In the genomic region with DNA sequence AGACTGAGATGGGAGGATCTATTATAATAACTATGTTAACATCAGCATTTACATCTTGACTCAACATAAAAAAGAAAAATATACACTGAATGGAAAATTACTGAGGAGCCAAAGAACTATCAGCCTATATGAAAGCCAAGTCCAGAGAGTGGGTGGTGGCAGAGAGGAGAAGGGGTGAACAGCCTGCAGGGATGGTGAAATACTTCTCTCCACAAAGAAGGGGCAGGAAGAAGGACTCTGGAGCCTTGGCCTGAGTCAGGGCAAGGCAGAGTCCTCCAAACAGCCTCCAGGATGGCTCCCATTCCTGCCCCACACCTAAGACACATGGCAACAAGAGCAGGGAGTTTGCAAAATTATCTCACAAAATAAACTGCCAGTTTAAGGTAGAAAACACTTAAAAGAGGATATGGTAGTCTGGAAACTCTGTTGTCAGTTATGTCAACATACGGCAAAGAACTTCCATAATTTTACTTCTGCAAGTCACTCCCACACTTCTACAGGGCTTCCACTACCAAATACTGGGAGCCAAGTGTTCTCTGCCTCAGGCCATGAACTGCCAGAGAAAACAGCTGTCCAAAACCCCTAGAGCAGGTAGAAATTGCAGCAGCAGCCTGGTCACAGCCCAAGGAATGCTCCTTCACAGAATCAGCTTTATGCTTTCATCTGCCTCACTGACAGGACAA, we compare ENCODE assay signal across 24 cellular contexts. TPM values are rescaled to one million over a fixed set of nuclear protein-coding genes. Genes with fewer than 3 reads are reported as not detected.
A peak's percentile ranks its signal among the peaks of the same experiment; 100 is the strongest.
DNase-seq lines count a peak whose midpoint lies in the region; ATAC-seq and TF ChIP-seq lines count a peak whose summit lies in the region.
"Had no signal": no experiment of that assay in that cellular context is flagged by ENCODE, and none has a peak within 500 bp of the region (broad histone marks: within the 10 kb centered on the region; RNA-seq: fewer than 3 reads in every experiment).

No MANE protein-coding gene starts in this region.

- H3K27ac ChIP-seq in HL-60 (replicated peaks) (peak overlapping the region; percentile 97), skin epidermis (peak overlapping the region in 11 of 21 experiments; percentile 8 to 59 (median 45))

- H3K4me1 Mint-ChIP-seq in dendritic cell treated with granulocyte-macrophage colony-stimulating factor and Interleukin-4, amounts not matched to agents 40 ng/mL and 50 ng/mL, for 4 days (ENCODE audit: low read depth) = peaks cover 54% of the 10 kb centered on the region
- peaks cover 11% of the 10 kb centered on the region for H3K4me1 Mint-ChIP-seq in mesothelial cell of epicardium
- H3K4me1 Mint-ChIP-seq: activated T-helper 17 cell treated with anti-CD3 and anti-CD28 coated beads, Interleukin-2, amount 50 U/mL, for 72 hours; central memory CD8-positive, alpha-beta T cell had no signal

- H3K27me3 Mint-ChIP-seq in dendritic cell treated with granulocyte-macrophage colony-stimulating factor and Interleukin-4, amounts not matched to agents 40 ng/mL and 50 ng/mL, for 4 days = no peaks in the 10 kb centered on the region
- no peaks in the 10 kb centered on the region for H3K27me3 Mint-ChIP-seq in mesothelial cell of epicardium (ENCODE audit: low read depth)
- H3K27me3 Mint-ChIP-seq: activated T-helper 17 cell treated with anti-CD3 and anti-CD28 coated beads, Interleukin-2, amount 50 U/mL, for 72 hours; central memory CD8-positive, alpha-beta T cell had no signal

- no peaks in the 10 kb centered on the region for H3K27me3 ChIP-seq in HL-60 (ENCODE audit: insufficient read depth, poor library complexity, severe bottlenecking)
- H3K27me3 ChIP-seq: adrenal gland had no signal

- DNase-seq in HL-60 (ENCODE audit: low read depth in 1 of 2, low spot score in 1 of 2) = peak; percentile 61 to 81
- no peak for DNase-seq in mesothelial cell of epicardium (ENCODE audit: low spot score in 2 of 2, unreplicated experiment in 2 of 2)
- DNase-seq in OCI-M2 (lab: John Stamatoyannopoulos, UW; ENCODE audit: unreplicated experiment) = no peak
- DNase-seq in putamen (ENCODE audit: low spot score) = no peak
- DNase-seq: activated CD8-positive, alpha-beta memory T cell treated with anti-CD3 and anti-CD28 coated beads for 24 hours; adrenal gland; immature natural killer cell; Karpas-422; NCI-H1105; NCI-H2107; NCI-H526; nucleus accumbens; SIG-M5; stimulated activated CD4-positive, alpha-beta T cell treated with anti-CD3 and anti-CD28 coated beads, Interleukin-4, amount 100 ng/mL, for 1 hour; substantia nigra had no signal

- H3K27ac Mint-ChIP-seq in dendritic cell treated with granulocyte-macrophage colony-stimulating factor and Interleukin-4, amounts not matched to agents 40 ng/mL and 50 ng/mL, for 4 days = peak overlapping the region; percentile 94
- H3K27ac Mint-ChIP-seq in mesothelial cell of epicardium = peak overlapping the region; percentile 60
- H3K27ac Mint-ChIP-seq: activated T-helper 17 cell treated with anti-CD3 and anti-CD28 coated beads, Interleukin-2, amount 50 U/mL, for 72 hours; immature natural killer cell; T-helper 1 cell treated with Interleukin-12 subunit alpha and Interleukin-12 subunit beta and Interleukin-4 antibody, amounts not matched to agents 30 μg/mL and 1 μg/mL, for 36 hours had no signal

- intact Hi-C loops in dendritic cell treated with granulocyte-macrophage colony-stimulating factor and Interleukin-4, amounts not matched to agents 40 ng/mL and 50 ng/mL, for 4 days (cut with micrococcal nuclease) = no loop called here

- peaks cover 37% of the 10 kb centered on the region for H3K36me3 Mint-ChIP-seq in dendritic cell treated with granulocyte-macrophage colony-stimulating factor and Interleukin-4, amounts not matched to agents 40 ng/mL and 50 ng/mL, for 4 days (ENCODE audit: low read depth)
- peaks cover 2% of the 10 kb centered on the region for H3K36me3 Mint-ChIP-seq in mesothelial cell of epicardium

- H3K4me3 ChIP-seq in HL-60 (replicated peaks; ENCODE audit: insufficient read depth, low read length) = no peak overlapping the region
- no peak overlapping the region for H3K4me3 ChIP-seq in skin epidermis
- H3K4me3 ChIP-seq: adrenal gland, HAP-1 had no signal

- H3K4me3 Mint-ChIP-seq in dendritic cell treated with granulocyte-macrophage colony-stimulating factor and Interleukin-4, amounts not matched to agents 40 ng/mL and 50 ng/mL, for 4 days = peak overlapping the region; percentile 62
- H3K4me3 Mint-ChIP-seq in mesothelial cell of epicardium = no peak overlapping the region
- H3K4me3 Mint-ChIP-seq: activated T-helper 17 cell treated with anti-CD3 and anti-CD28 coated beads, Interleukin-2, amount 50 U/mL, for 72 hours; central memory CD8-positive, alpha-beta T cell; immature natural killer cell; T-helper 1 cell treated with Interleukin-12 subunit alpha and Interleukin-12 subunit beta and Interleukin-4 antibody, amounts not matched to agents 30 μg/mL and 1 μg/mL, for 36 hours had no signal

- no peak for TF ChIP-seq CTCF in HL-60 (IDR thresholded peaks at IDR 0.05; ENCODE audit: insufficient read depth, low read length)
- TF ChIP-seq CTCF in mesothelial cell of epicardium (IDR thresholded peaks at IDR 0.05; ENCODE audit: unreplicated experiment) = no peak

- ATAC-seq in HG02840 (IDR thresholded peaks at IDR 0.05; ENCODE audit: low FRiP score, unreplicated experiment) (no peak), GM19035 (IDR thresholded peaks at IDR 0.05; ENCODE audit: unreplicated experiment) (no peak)
- ATAC-seq: activated T-helper 17 cell treated with anti-CD3 and anti-CD28 coated beads, Interleukin-2, amount 50 U/mL, for 72 hours; esophagus mucosa had no signal

- no peaks in the 10 kb centered on the region for H3K9me3 Mint-ChIP-seq in dendritic cell treated with granulocyte-macrophage colony-stimulating factor and Interleukin-4, amounts not matched to agents 40 ng/mL and 50 ng/mL, for 4 days
- no peaks in the 10 kb centered on the region for H3K9me3 Mint-ChIP-seq in mesothelial cell of epicardium
- H3K9me3 Mint-ChIP-seq: activated T-helper 17 cell treated with anti-CD3 and anti-CD28 coated beads, Interleukin-2, amount 50 U/mL, for 72 hours; central memory CD8-positive, alpha-beta T cell; immature natural killer cell; T-helper 1 cell treated with Interleukin-12 subunit alpha and Interleukin-12 subunit beta and Interleukin-4 antibody, amounts not matched to agents 30 μg/mL and 1 μg/mL, for 36 hours had no signal

RNA-seq across cellular contexts. Expression of gene HSPBAP1, which starts 25.8 kb away (rescaled TPM):
- total RNA-seq in mesothelial cell of epicardium = 10.4 to 11.3 TPM (median 11.1 TPM) in 3 replicates

RNA-seq across cellular contexts. Expression of gene SLC49A4, which starts 27.0 kb away (rescaled TPM):
- 17.8 to 19.2 TPM (median 18.1 TPM) in 3 replicates for total RNA-seq in mesothelial cell of epicardium

Comparison
In these comparisons a context has a peak if more than half of its experiments do, and no peak if none do; other contexts are left out.
1. DNase-seq: peak in HL-60 (2 of 2); none in mesothelial cell of epicardium (0 of 2), OCI-M2 (single experiment) and putamen (single experiment).